12 cellular contexts compared by ENCODE assay signal in the genomic region with DNA sequence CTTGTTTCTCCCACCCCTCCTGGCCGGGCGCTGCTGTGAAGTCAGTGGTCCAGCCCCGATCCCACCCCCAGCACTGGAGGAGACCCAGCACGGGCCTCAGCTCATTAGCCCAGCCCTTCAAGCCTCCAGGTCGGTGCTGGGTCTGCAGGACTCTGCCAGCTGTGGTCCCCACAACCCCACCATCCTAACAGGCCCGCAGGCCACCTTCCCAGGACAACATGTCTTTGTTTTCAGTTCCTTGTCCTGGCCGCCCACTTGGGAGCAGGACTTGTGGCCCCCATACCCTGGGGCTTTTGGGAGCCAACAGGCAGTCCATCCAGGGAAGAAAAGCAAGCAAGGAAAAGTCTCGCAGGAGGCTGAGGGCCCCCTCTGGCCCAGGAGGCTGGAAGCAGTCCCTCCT. TPM values are rescaled to one million over a fixed set of nuclear protein-coding genes. Genes with fewer than 3 reads are reported as not detected.
"Had no signal": no experiment of that assay in that cellular context is flagged by ENCODE, and none has a peak within 500 bp of the region (broad histone marks: within the 10 kb centered on the region; RNA-seq: fewer than 3 reads in every experiment).

No MANE protein-coding gene starts in this region.

- H3K9me3 ChIP-seq: adrenal gland, uterus had no signal

- H3K27me3 ChIP-seq: adrenal gland, uterus had no signal

- H3K36me3 ChIP-seq: adrenal gland, left ventricle myocardium inferior, uterus had no signal

- H3K4me3 ChIP-seq: adrenal gland, left ventricle myocardium inferior, uterus had no signal

- H3K4me1 ChIP-seq: foreskin keratinocyte, uterus had no signal

- DNase-seq: activated CD4-positive, alpha-beta T cell treated with anti-CD3 and anti-CD28 coated beads for 48 hours; activated naive CD4-positive, alpha-beta T cell treated with anti-CD3 and anti-CD28 coated beads, Interleukin-2, amount 10 ng/mL, durations not matched to agents 7 days and 5 days; central memory CD4-positive, alpha-beta T cell; dermis blood vessel endothelial cell; foreskin keratinocyte; left ventricle myocardium inferior; mesenchymal stem cell; stimulated activated CD4-positive, alpha-beta T cell treated with anti-CD3 and anti-CD28 coated beads, Interleukin-4, amount 100 ng/mL, for 4 hours; T1000; uterus had no signal

- ATAC-seq: foreskin keratinocyte had no signal

- H3K36me3 Mint-ChIP-seq: activated naive CD4-positive, alpha-beta T cell treated with anti-CD3 and anti-CD28 coated beads, Interleukin-2, amount 10 ng/mL, durations not matched to agents 7 days and 5 days had no signal

RNA-seq across cellular contexts. Expression of a gene that starts 60.0 kb away (rescaled TPM):
- total RNA-seq: dermis blood vessel endothelial cell, endothelial cell of umbilical vein, foreskin keratinocyte had no signal
